8 cellular contexts compared by ENCODE assay signal in the genomic region with DNA sequence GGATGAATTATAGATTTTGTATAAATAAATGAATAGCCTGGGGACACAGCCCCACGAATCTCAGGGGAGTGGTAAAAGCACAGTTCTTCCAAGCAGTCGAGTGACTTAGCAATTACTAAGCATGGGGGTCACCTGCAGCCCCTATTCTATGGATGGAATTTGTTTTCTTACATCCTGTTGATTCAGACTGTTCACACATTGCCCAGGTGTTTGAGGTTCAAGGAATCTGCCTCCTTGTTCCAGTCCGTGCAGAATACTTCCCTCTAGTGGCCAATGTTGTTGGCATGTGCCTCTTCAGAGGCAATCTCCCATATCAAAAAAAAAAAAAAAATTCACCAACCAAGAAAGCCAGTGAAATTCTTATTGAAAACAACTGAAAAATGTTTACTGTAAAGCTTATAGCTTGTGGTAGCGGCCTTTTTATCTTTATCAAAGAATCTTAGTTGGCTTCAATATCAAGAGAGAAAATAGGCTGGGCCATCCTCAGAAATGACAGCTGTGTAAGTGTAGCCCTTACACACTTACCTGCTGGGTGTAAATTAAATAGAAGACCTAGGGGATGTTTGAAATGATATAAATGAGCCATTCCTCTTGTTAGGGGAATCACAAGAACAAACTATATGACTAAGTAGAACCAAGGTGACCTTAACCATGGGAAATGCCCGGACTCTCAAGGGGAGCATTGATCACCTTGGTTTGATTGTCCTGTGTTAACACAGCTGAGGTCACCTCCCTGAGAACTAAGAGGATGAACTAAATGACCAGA. TPM values are rescaled to one million over a fixed set of nuclear protein-coding genes. Genes with fewer than 3 reads are reported as not detected.
DNase-seq lines count a peak whose midpoint lies in the region; ATAC-seq and TF ChIP-seq lines count a peak whose summit lies in the region.

No MANE protein-coding gene starts in this region.

- peaks cover 0 to 1% of the 10 kb centered on the region in 2 experiments; a peak in 1 of 4 replicates for H3K4me1 ChIP-seq in SK-N-SH (ENCODE audit: control insufficient read depth in 1 of 2, insufficient read depth in 2 of 2, low read depth in 1 of 2, low read length in 1 of 2)
- no peaks in the 10 kb centered on the region for H3K4me1 ChIP-seq in colonic mucosa
- H3K4me1 ChIP-seq in lower lobe of right lung, result no peaks in the 10 kb centered on the region

- peaks cover 3% of the 10 kb centered on the region for H3F3A ChIP-seq in SK-N-SH (replicated peaks; ENCODE audit: insufficient read depth)

- peak; percentile 9 for DNase-seq in 8988T
- DNase-seq in ELR (ENCODE audit: low read depth), result peak; percentile 84
- peak; percentile 64 for DNase-seq in LoVo (ENCODE audit: low spot score)
- DNase-seq in SK-N-SH, result peak; percentile 36
- peak; percentile 33 for DNase-seq in colonic mucosa
- no peak for DNase-seq in lower lobe of right lung

- H3K36me3 ChIP-seq in SK-N-SH (replicated peaks in 1 of 2; ENCODE audit: control insufficient read depth in 1 of 2, insufficient read depth in 2 of 2, low read length in 1 of 2) (no peaks in the 10 kb centered on the region), colonic mucosa (no peaks in the 10 kb centered on the region), lower lobe of right lung (no peaks in the 10 kb centered on the region)

- peak; percentile 92 for TF ChIP-seq CTCF in SK-N-SH (IDR thresholded peaks at IDR 0.05)
- TF ChIP-seq CTCF in colonic mucosa (IDR thresholded peaks at IDR 0.05), result peak; percentile 61
- TF ChIP-seq CTCF in lower lobe of right lung (IDR thresholded peaks at IDR 0.05), result peak; percentile 70

- no peaks in the 10 kb centered on the region for H3K79me2 ChIP-seq in SK-N-SH (ENCODE audit: insufficient read depth)

- H3K27me3 ChIP-seq in SK-N-SH (ENCODE audit: insufficient read depth), result no peaks in the 10 kb centered on the region
- no peaks in the 10 kb centered on the region for H3K27me3 ChIP-seq in colonic mucosa
- no peaks in the 10 kb centered on the region for H3K27me3 ChIP-seq in lower lobe of right lung (ENCODE audit: low read depth)

- no peak overlapping the region for H3K4me2 ChIP-seq in SK-N-SH

- peak; percentile 74 to 78 for ATAC-seq in lower lobe of right lung
- ATAC-seq in HG03469 (IDR thresholded peaks at IDR 0.05; ENCODE audit: unreplicated experiment), result no peak
- ATAC-seq in HG02763 (IDR thresholded peaks at IDR 0.05; ENCODE audit: unreplicated experiment), result no peak

- H3K4me3 ChIP-seq in SK-N-SH (ENCODE audit: low read depth in 2 of 2, low read length in 1 of 2) (no peak overlapping the region; a peak in 1 of 4 replicates), colonic mucosa (no peak overlapping the region), lower lobe of right lung (no peak overlapping the region)

- POLR2A ChIA-PET in SK-N-SH (lab: Yijun Ruan, JAX), result no interaction called here

- H3K27ac ChIP-seq in SK-N-SH (ENCODE audit: low read depth in 2 of 2, low read length in 1 of 2), result no peak overlapping the region
- no peak overlapping the region for H3K27ac ChIP-seq in colonic mucosa
- H3K27ac ChIP-seq in lower lobe of right lung, result no peak overlapping the region

- H2AFZ ChIP-seq in SK-N-SH (ENCODE audit: low read depth), result no peak overlapping the region

- H3K9ac ChIP-seq in SK-N-SH (no peak overlapping the region), colonic mucosa (ENCODE audit: low read depth in 2 of 2, low read length in 2 of 2) (no peak overlapping the region)

- no peaks in the 10 kb centered on the region for H3K9me2 ChIP-seq in SK-N-SH

- WGBS in SK-N-SH (ENCODE audit: low lambda C conversion rate), result 32% methylated on average over 5 of the region's 5 CpGs

- TF ChIP-seq EP300 in SK-N-SH (IDR thresholded peaks at IDR 0.05; ENCODE audit: borderline replicate concordance in 1 of 2, low read depth in 1 of 2, low read length in 1 of 2), result no peak

- peak; percentile 76 for TF ChIP-seq RAD21 in SK-N-SH (IDR thresholded peaks at IDR 0.05; ENCODE audit: low read length)

- intact Hi-C loops in colonic mucosa (cut with DNase I) (no loop called here), lower lobe of right lung (cut with DNase I) (no loop called here)

- no peaks in the 10 kb centered on the region for H4K20me1 ChIP-seq in SK-N-SH (ENCODE audit: insufficient read depth)

- no peaks in the 10 kb centered on the region for H3K9me3 ChIP-seq in SK-N-SH
- H3K9me3 ChIP-seq in colonic mucosa, result no peaks in the 10 kb centered on the region
- no peaks in the 10 kb centered on the region for H3K9me3 ChIP-seq in lower lobe of right lung

- CTCF ChIA-PET in SK-N-SH (lab: Yijun Ruan, JAX), result interaction anchor here (0.6 to 6.9 kb wide), 28 partner anchors 11 to 1112 kb away, joined by 3 to 50 read pairs (median 4); no protein-coding TSS in a partner anchor

TF ChIP-seq in SK-N-SH, 30 proteins besides CTCF, POLR2A, EP300 and RAD21 (continues in another document):
- TF ChIP-seq JUND (IDR thresholded peaks at IDR 0.05), result no peak
- TF ChIP-seq NRF1 (IDR thresholded peaks at IDR 0.05; ENCODE audit: low read depth, low read length), result no peak
- peak; percentile 79 for TF ChIP-seq SMC3 (IDR thresholded peaks at IDR 0.05; ENCODE audit: low read depth, low read length)
- TF ChIP-seq GABPA (IDR thresholded peaks at IDR 0.05; ENCODE audit: low read depth), result no peak
- TF ChIP-seq, protein P1, sequence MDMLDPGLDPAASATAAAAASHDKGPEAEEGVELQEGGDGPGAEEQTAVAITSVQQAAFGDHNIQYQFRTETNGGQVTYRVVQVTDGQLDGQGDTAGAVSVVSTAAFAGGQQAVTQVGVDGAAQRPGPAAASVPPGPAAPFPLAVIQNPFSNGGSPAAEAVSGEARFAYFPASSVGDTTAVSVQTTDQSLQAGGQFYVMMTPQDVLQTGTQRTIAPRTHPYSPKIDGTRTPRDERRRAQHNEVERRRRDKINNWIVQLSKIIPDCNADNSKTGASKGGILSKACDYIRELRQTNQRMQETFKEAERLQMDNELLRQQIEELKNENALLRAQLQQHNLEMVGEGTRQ (IDR thresholded peaks at IDR 0.05; ENCODE audit: borderline replicate concordance, low read depth, low read length), result no peak
- no peak for TF ChIP-seq NFIC (IDR thresholded peaks at IDR 0.05; ENCODE audit: borderline replicate concordance)
- TF ChIP-seq RCOR1 (IDR thresholded peaks at IDR 0.05; ENCODE audit: low read length), result no peak
- TF ChIP-seq TEAD4 (IDR thresholded peaks at IDR 0.05; ENCODE audit: borderline replicate concordance, insufficient read depth), result no peak
- TF ChIP-seq, protein P2, sequence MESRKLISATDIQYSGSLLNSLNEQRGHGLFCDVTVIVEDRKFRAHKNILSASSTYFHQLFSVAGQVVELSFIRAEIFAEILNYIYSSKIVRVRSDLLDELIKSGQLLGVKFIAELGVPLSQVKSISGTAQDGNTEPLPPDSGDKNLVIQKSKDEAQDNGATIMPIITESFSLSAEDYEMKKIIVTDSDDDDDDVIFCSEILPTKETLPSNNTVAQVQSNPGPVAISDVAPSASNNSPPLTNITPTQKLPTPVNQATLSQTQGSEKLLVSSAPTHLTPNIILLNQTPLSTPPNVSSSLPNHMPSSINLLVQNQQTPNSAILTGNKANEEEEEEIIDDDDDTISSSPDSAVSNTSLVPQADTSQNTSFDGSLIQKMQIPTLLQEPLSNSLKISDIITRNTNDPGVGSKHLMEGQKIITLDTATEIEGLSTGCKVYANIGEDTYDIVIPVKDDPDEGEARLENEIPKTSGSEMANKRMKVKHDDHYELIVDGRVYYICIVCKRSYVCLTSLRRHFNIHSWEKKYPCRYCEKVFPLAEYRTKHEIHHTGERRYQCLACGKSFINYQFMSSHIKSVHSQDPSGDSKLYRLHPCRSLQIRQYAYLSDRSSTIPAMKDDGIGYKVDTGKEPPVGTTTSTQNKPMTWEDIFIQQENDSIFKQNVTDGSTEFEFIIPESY (IDR thresholded peaks at IDR 0.05; ENCODE audit: borderline replicate concordance, low read depth), result no peak
- no peak; the same call in 1 of the 2 replicates for TF ChIP-seq TCF12 (IDR thresholded peaks at IDR 0.05)
- TF ChIP-seq, protein P3, sequence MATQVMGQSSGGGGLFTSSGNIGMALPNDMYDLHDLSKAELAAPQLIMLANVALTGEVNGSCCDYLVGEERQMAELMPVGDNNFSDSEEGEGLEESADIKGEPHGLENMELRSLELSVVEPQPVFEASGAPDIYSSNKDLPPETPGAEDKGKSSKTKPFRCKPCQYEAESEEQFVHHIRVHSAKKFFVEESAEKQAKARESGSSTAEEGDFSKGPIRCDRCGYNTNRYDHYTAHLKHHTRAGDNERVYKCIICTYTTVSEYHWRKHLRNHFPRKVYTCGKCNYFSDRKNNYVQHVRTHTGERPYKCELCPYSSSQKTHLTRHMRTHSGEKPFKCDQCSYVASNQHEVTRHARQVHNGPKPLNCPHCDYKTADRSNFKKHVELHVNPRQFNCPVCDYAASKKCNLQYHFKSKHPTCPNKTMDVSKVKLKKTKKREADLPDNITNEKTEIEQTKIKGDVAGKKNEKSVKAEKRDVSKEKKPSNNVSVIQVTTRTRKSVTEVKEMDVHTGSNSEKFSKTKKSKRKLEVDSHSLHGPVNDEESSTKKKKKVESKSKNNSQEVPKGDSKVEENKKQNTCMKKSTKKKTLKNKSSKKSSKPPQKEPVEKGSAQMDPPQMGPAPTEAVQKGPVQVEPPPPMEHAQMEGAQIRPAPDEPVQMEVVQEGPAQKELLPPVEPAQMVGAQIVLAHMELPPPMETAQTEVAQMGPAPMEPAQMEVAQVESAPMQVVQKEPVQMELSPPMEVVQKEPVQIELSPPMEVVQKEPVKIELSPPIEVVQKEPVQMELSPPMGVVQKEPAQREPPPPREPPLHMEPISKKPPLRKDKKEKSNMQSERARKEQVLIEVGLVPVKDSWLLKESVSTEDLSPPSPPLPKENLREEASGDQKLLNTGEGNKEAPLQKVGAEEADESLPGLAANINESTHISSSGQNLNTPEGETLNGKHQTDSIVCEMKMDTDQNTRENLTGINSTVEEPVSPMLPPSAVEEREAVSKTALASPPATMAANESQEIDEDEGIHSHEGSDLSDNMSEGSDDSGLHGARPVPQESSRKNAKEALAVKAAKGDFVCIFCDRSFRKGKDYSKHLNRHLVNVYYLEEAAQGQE (IDR thresholded peaks at IDR 0.05; ENCODE audit: low read depth, low read length), result no peak

RNA-seq across cellular contexts. Expression of a gene that starts 7.8 kb away (rescaled TPM):
- polyA plus RNA-seq in SK-N-SH (2012; rRNA removed), result not detected in 2 replicates
- polyA plus RNA-seq in SK-N-SH (2012; cell fraction: cytosol; rRNA removed), result not detected in 2 replicates
- not detected in 2 replicates for polyA plus RNA-seq in SK-N-SH (2012; cell fraction: nucleus; rRNA removed)
- total RNA-seq in colonic mucosa, result not detected
- not detected for total RNA-seq in lower lobe of right lung

RNA-seq across cellular contexts. Expression of a gene that starts 41.3 kb away (rescaled TPM):
- polyA plus RNA-seq in SK-N-SH (2012; rRNA removed), result 0.15 TPM in 2 replicates
- 0.13 and 0.30 TPM in 2 replicates for polyA plus RNA-seq in SK-N-SH (2012; cell fraction: cytosol; rRNA removed)
- polyA plus RNA-seq in SK-N-SH (2012; cell fraction: nucleus; rRNA removed), result 0.05 TPM in 1 of 2 replicates, not detected in the other
- 10 to 100 TPM; 26.6 to 28.2 TPM for total RNA-seq in colonic mucosa
- total RNA-seq in lower lobe of right lung, result 0.71 TPM

RNA-seq across cellular contexts. Expression of a gene that starts 50.6 kb away (rescaled TPM):
- not detected in 2 replicates for polyA plus RNA-seq in SK-N-SH (2012; rRNA removed)
- not detected in 2 replicates for polyA plus RNA-seq in SK-N-SH (2012; cell fraction: cytosol; rRNA removed)
- not detected in 2 replicates for polyA plus RNA-seq in SK-N-SH (2012; cell fraction: nucleus; rRNA removed)
- total RNA-seq in colonic mucosa (not detected), lower lobe of right lung (1.6 TPM)

Comparison
In these comparisons a context has a peak if more than half of its experiments do, and no peak if none do; other contexts are left out.
1. ATAC-seq: peak in lower lobe of right lung (2 of 2); none in HG03469 (single experiment) and HG02763 (single experiment).
2. RNA of a gene that starts 41.3 kb away (total RNA-seq): 26.6 to 28.2 TPM in colonic mucosa; 0.71 TPM in lower lobe of right lung (single experiment); every median in the first group is over 10 times any median in the second.
3. Peak in every context shown above with its lines, with median percentiles within 50 percentile points of each other: CTCF ChIP-seq.